In the genomic region with DNA sequence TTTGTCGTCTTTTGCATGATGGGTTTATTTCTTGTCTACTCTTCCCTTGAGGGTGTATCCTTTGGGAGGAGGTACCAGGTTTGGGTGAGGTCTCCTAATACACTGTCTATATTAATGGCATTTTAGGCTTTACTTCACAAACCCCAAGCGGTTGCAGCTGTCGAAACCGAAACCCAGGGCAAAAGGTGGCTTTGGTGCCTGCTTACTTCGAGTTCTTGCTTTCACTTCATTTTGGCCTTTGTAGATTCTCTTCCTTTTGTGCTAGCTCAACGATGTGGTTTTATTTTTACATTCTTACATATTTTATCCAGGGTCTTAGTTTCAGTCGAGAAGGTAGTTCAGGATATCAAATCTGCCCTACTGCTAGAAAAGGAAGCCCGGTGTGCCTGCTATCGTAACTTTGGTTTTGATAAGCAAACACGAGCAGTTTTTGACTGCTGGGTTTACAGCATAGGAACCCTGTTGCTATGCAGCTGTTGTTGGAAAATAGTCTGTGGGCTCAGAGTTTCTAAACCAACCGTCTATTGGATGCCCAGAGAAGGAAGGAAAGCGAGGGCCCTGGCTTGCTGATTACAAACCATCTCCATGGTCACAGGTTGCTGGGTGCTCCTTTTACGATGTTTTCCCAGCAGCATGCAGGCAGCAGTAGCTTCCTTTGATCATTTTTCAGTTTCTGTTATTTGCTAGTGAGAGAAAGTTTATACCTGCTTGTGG, we compare ENCODE assay signal across 8 cellular contexts. TPM values are rescaled to one million over a fixed set of nuclear protein-coding genes. Genes with fewer than 3 reads are reported as not detected.
A peak's percentile ranks its signal among the peaks of the same experiment; 100 is the strongest.
DNase-seq lines count a peak whose midpoint lies in the region; TF ChIP-seq lines count a peak whose summit lies in the region.

No MANE protein-coding gene starts in this region.

- H3K4me1 ChIP-seq in suprapubic skin: peaks cover 4% of the 10 kb centered on the region

- H3K4me3 Mint-ChIP-seq in HFFc6: peak overlapping the region; percentile 80

- peak overlapping the region; percentile 28 for H3K27ac ChIP-seq in suprapubic skin

- peak overlapping the region; percentile 97 for H3K27ac Mint-ChIP-seq in HFFc6

- H3K36me3 Mint-ChIP-seq in HFFc6 (ENCODE audit: low read depth): no peaks in the 10 kb centered on the region

- no peaks in the 10 kb centered on the region for H3K9me3 ChIP-seq in suprapubic skin

- H3K27me3 Mint-ChIP-seq in HFFc6 (ENCODE audit: insufficient read depth): no peaks in the 10 kb centered on the region

- no peaks in the 10 kb centered on the region for H3K27me3 ChIP-seq in suprapubic skin

- no peaks in the 10 kb centered on the region for H3K9me3 Mint-ChIP-seq in HFFc6

- WGBS in suprapubic skin: 56% methylated on average over 13 of the region's 13 CpGs

- DNase-seq in GM12865 (ENCODE audit: low read depth) (peak; percentile 75), HFFc6 (peak; percentile 91), NCI-H1105 (lab: John Stamatoyannopoulos, UW) (peak; percentile 55), dermis blood vessel endothelial cell (peak; percentile 64), myocyte (ENCODE audit: low read depth) (peak; percentile 93), suprapubic skin (ENCODE audit: low spot score in 2 of 2) (no peak), epidermal melanocyte (ENCODE audit: insufficient read length, low spot score) (no peak)
- DNase-seq in activated CD4-positive, CD25-positive, alpha-beta regulatory T cell treated with anti-CD3 and anti-CD28 coated beads, Interleukin-2, amount 50 U/mL, for 72 hours: peak; percentile 41

- no peak for TF ChIP-seq EP300 in suprapubic skin (IDR thresholded peaks at IDR 0.05)

- TF ChIP-seq CTCF in GM12865 (IDR thresholded peaks at IDR 0.05; ENCODE audit: insufficient read depth, low read depth, low read length, missing control alignments): no peak
- no peak for TF ChIP-seq CTCF in HFFc6 (IDR thresholded peaks at IDR 0.05)
- TF ChIP-seq CTCF in suprapubic skin (IDR thresholded peaks at IDR 0.05): no peak

- peaks cover 20% of the 10 kb centered on the region for H3K4me1 Mint-ChIP-seq in HFFc6 (ENCODE audit: low read depth)

- TF ChIP-seq POLR2A in suprapubic skin (IDR thresholded peaks at IDR 0.05): no peak

- H3K4me3 ChIP-seq in GM12865 (ENCODE audit: low read depth, low read length) (peak overlapping the region; percentile 45), suprapubic skin (peak overlapping the region; percentile 35)

- H3K36me3 ChIP-seq in suprapubic skin: no peaks in the 10 kb centered on the region

RNA-seq across cellular contexts. Expression of a gene that starts 9.8 kb away (rescaled TPM):
- total RNA-seq in HFFc6 (2021; fragmentation: NEBNext Ultra II Directional; extraction: Animal tissue kit (Norgen Biotek cat#: 25700)): 1 to 10 TPM; 4.2 to 6.9 (median 5.1) TPM
- total RNA-seq in dermis blood vessel endothelial cell: 1.3 and 5.3 TPM in 2 replicates
- 0.51 and 0.88 TPM in 2 replicates for total RNA-seq in myocyte
- polyA plus RNA-seq in myocyte (2012): 31.9 TPM
- 1 to 10 TPM in 3 of 4 donors, under 1 TPM in 1; 0.73 to 1.8 (median 1.2) TPM for total RNA-seq in suprapubic skin

Comparison
In these comparisons a context has a peak if more than half of its experiments do, and no peak if none do; other contexts are left out.
1. DNase-seq: peak in GM12865 (single experiment), HFFc6 (single experiment), NCI-H1105 (single experiment), activated CD4-positive, CD25-positive, alpha-beta regulatory T cell treated with anti-CD3 and anti-CD28 coated beads, Interleukin-2, amount 50 U/mL, for 72 hours (single experiment), dermis blood vessel endothelial cell (single experiment) and myocyte (single experiment); none in suprapubic skin (0 of 2) and epidermal melanocyte (single experiment).